ENCODE assay signal across 1 cellular context in genomic region chr11:65525659-65526480, GRCh38.
TF ChIP-seq lines count a peak whose summit lies in the region.

No MANE protein-coding gene starts in this region.

TF ChIP-seq in K562, 482 proteins besides CTCF, POLR2A, EP300 and RAD21:
- TF ChIP-seq NFE2 (IDR thresholded peaks at IDR 0.05; ENCODE audit: low read depth), result no peak
- TF ChIP-seq ZBTB7A (IDR thresholded peaks at IDR 0.05; ENCODE audit: borderline replicate concordance, control insufficient read depth, low read depth, low read length), result 0 out of 2 replicates have a peak, but pooled peaks have one; percentile 17
- 0 out of 2 replicates have a peak, but pooled peaks have one; percentile 46 for TF ChIP-seq THRB (CRISPR knock-in tag; conservative IDR thresholded peaks at IDR 0.05)
- TF ChIP-seq, protein P1, sequence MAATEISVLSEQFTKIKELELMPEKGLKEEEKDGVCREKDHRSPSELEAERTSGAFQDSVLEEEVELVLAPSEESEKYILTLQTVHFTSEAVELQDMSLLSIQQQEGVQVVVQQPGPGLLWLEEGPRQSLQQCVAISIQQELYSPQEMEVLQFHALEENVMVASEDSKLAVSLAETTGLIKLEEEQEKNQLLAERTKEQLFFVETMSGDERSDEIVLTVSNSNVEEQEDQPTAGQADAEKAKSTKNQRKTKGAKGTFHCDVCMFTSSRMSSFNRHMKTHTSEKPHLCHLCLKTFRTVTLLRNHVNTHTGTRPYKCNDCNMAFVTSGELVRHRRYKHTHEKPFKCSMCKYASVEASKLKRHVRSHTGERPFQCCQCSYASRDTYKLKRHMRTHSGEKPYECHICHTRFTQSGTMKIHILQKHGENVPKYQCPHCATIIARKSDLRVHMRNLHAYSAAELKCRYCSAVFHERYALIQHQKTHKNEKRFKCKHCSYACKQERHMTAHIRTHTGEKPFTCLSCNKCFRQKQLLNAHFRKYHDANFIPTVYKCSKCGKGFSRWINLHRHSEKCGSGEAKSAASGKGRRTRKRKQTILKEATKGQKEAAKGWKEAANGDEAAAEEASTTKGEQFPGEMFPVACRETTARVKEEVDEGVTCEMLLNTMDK (IDR thresholded peaks at IDR 0.05; ENCODE audit: borderline replicate concordance, insufficient read depth, low read depth, low read length, poor library complexity, severe bottlenecking), result no peak
- TF ChIP-seq HDGF (IDR thresholded peaks at IDR 0.05), result 0 out of 2 replicates have a peak, but pooled peaks have one; percentile 16
- TF ChIP-seq POLR2G (IDR thresholded peaks at IDR 0.05; ENCODE audit: low read depth, low read length), result no peak
- 0 out of 2 replicates have a peak, but pooled peaks have one; percentile 2 for TF ChIP-seq TOE1 (IDR thresholded peaks at IDR 0.05; ENCODE audit: borderline replicate concordance)
- no peak for TF ChIP-seq TOE1 (CRISPR knock-in tag; IDR thresholded peaks at IDR 0.05; ENCODE audit: borderline replicate concordance, low read depth)
